In genomic region chr10:3014968-3015367, GRCh38 we compare ENCODE assay signal across 23 cellular contexts. TPM values are rescaled to one million over a fixed set of nuclear protein-coding genes. Genes with fewer than 3 reads are reported as not detected.
DNase-seq lines count a peak whose midpoint lies in the region; ATAC-seq lines count a peak whose summit lies in the region.
"Had no signal": no experiment of that assay in that cellular context is flagged by ENCODE, and none has a peak within 500 bp of the region (broad histone marks: within the 10 kb centered on the region; RNA-seq: fewer than 3 reads in every experiment).

No MANE protein-coding gene starts in this region.

- H3K4me1 ChIP-seq in right cardiac atrium (ENCODE audit: control insufficient read depth, insufficient read depth, low read length) = no peaks in the 10 kb centered on the region
- H3K4me1 ChIP-seq: A549 had no signal

- peaks cover 4% of the 10 kb centered on the region for H3K9me3 ChIP-seq in right cardiac atrium (ENCODE audit: control insufficient read depth, low read length)

- H3K4me3 ChIP-seq in right cardiac atrium (ENCODE audit: low read length) = no peak overlapping the region
- H3K4me3 ChIP-seq: A549; BLaER1 treated with 17β-estradiol and CSF1 and Interleukin-3, amounts not matched to agents 10 nM and 100 nM; SK-N-MC had no signal

- H3K27me3 ChIP-seq in right cardiac atrium (ENCODE audit: control insufficient read depth, insufficient read depth) = no peaks in the 10 kb centered on the region

- ATAC-seq in left ventricle myocardium superior (peak; percentile 64), right cardiac atrium (no peak)
- ATAC-seq: A549 had no signal

- no peak for DNase-seq in left ventricle myocardium superior
- DNase-seq in right cardiac atrium = no peak
- DNase-seq in SK-MEL-5 (ENCODE audit: low read depth, low spot score) = peak; percentile 41
- peak; percentile 11 for DNase-seq in myocyte (ENCODE audit: low read depth)
- no peak for DNase-seq in T-helper 1 cell
- no peak for DNase-seq in SHP77 (lab: John Stamatoyannopoulos, UW)
- DNase-seq in dedifferentiated amniotic fluid mesenchymal stem cell (ENCODE audit: extremely low spot score) = no peak
- DNase-seq in DMS153 (lab: John Stamatoyannopoulos, UW) = no peak
- DNase-seq: CD8-positive, alpha-beta memory T cell; DMS 273 treated with DMSO at 0.1 percent for 48 hours; EL; H7; Kasumi-1; NCI-H1105 treated with DMSO at 0.1 percent for 48 hours; NCI-H187 treated with DMSO at 0.1 percent for 48 hours; NCI-H2171; NCI-H446; NCI-H748 treated with DMSO at 0.1 percent for 48 hours; OCI-M1 had no signal

- WGBS in right cardiac atrium = 47% methylated on average over 9 of the region's 9 CpGs

- no peak overlapping the region for H3K27ac ChIP-seq in right cardiac atrium (ENCODE audit: low read length)
- H3K27ac ChIP-seq: A549; BLaER1 treated with 17β-estradiol and CSF1 and Interleukin-3, amounts not matched to agents 10 nM and 100 nM; RWPE1; SK-N-MC had no signal

- in situ Hi-C loops in SK-MEL-5 (cut with HindIII; ENCODE audit: low pct_unique_long_range_greater_than_20kb, low sequenced_read_pairs) = no loop called here

- intact Hi-C loops in left ventricle myocardium superior (cut with micrococcal nuclease) = no loop called here
- intact Hi-C loops in right cardiac atrium (cut with DNase I) = no loop called here

RNA-seq across cellular contexts. Expression of gene PFKP, which starts 52.4 kb away (rescaled TPM):
- total RNA-seq in left ventricle myocardium superior (178 TPM), right cardiac atrium (100 to 1,000 TPM in 3 of 4 donors, 10 to 100 TPM in 1; 88.7 to 120 (median 114) TPM), myocyte (20.2 and 26.2 TPM in 2 replicates)
- 86.8 TPM for polyA plus RNA-seq in right cardiac atrium
- 88.6 and 92.8 TPM in 2 replicates for total RNA-seq in SK-MEL-5 (2014; rRNA removed; shearing (Covaris generic))
- polyA plus RNA-seq in SK-MEL-5 (2015; cell fraction: cytosol; rRNA removed) = 66.1 and 84.5 TPM in 2 replicates
- polyA plus RNA-seq in SK-MEL-5 (2015; cell fraction: nucleus; rRNA removed) = 45.6 and 49.6 TPM in 2 replicates
- polyA plus RNA-seq in myocyte (2012) = 82.5 TPM

Comparison
In these comparisons a context has a peak if more than half of its experiments do, and no peak if none do; other contexts are left out.
1. DNase-seq: peak in SK-MEL-5 (single experiment) and myocyte (single experiment); none in left ventricle myocardium superior (single experiment), right cardiac atrium (0 of 3), T-helper 1 cell (0 of 5), SHP77 (0 of 2), dedifferentiated amniotic fluid mesenchymal stem cell (single experiment) and DMS153 (single experiment).